10 cellular contexts compared by ENCODE assay signal in genomic region chr5:150780816-150781221, GRCh38. TPM values are rescaled to one million over a fixed set of nuclear protein-coding genes. Genes with fewer than 3 reads are reported as not detected.
DNase-seq lines count a peak whose midpoint lies in the region; ATAC-seq, FAIRE-seq and TF ChIP-seq lines count a peak whose summit lies in the region.
"Had no signal": no experiment of that assay in that cellular context is flagged by ENCODE, and none has a peak within 500 bp of the region (broad histone marks: within the 10 kb centered on the region; RNA-seq: fewer than 3 reads in every experiment).

No MANE protein-coding gene starts in this region.

- peaks cover 47% of the 10 kb centered on the region for H3K79me2 ChIP-seq in keratinocyte (ENCODE audit: control insufficient read depth, insufficient read depth, low read length)

- H3K27ac ChIP-seq in keratinocyte (ENCODE audit: control insufficient read depth, insufficient read depth, low read length): peak overlapping the region; percentile 89
- H3K27ac ChIP-seq in thoracic aorta: peak overlapping the region; percentile 96 to 98

- FAIRE-seq in keratinocyte (lab: Jason Lieb, UNC): no peak
- FAIRE-seq: endothelial cell of umbilical vein had no signal

- no peaks in the 10 kb centered on the region for H3K27me3 Mint-ChIP-seq in activated CD4-positive, alpha-beta T cell treated with anti-CD3 and anti-CD28 coated beads, Interleukin-2, amount 10 ng/mL, durations not matched to agents 7 days and 5 days
- no peaks in the 10 kb centered on the region for H3K27me3 Mint-ChIP-seq in activated T-helper 2 cell treated with anti-CD3 and anti-CD28 coated beads, Interferon-gamma antibody, Interleukin-2, Interleukin-4, amounts not matched to agents 10 μg/mL and 5 μg/mL and 100 μg/mL, durations not matched to agents 14 hours and 24 hours and 36 hours (ENCODE audit: low read depth)
- H3K27me3 Mint-ChIP-seq in Caco-2 (ENCODE audit: insufficient read depth, unreplicated experiment): no peaks in the 10 kb centered on the region

- H3K9ac ChIP-seq in keratinocyte (ENCODE audit: control insufficient read depth, extremely low read depth, insufficient read depth, low read length): peak overlapping the region; percentile 64

- no peak overlapping the region for H2AFZ ChIP-seq in keratinocyte (ENCODE audit: control insufficient read depth, low read length)

- POLR2A ChIA-PET in activated CD4-positive, alpha-beta T cell treated with anti-CD3 and anti-CD28 coated beads, Interleukin-2, amount 10 ng/mL, durations not matched to agents 7 days and 5 days (lab: Charles Lee): no interaction called here
- POLR2A ChIA-PET in Caco-2 (lab: Charles Lee): no interaction called here

- H3K36me3 ChIP-seq in keratinocyte (ENCODE audit: control insufficient read depth in 2 of 2, extremely low read depth in 1 of 2, insufficient read depth in 2 of 2, low read length in 2 of 2) (peaks cover 0 to 7% of the 10 kb centered on the region in 2 experiments), thoracic aorta (no peaks in the 10 kb centered on the region), Caco-2 (ENCODE audit: control insufficient read depth, insufficient read depth, low read length) (no peaks in the 10 kb centered on the region)
- H3K36me3 ChIP-seq: BE2C had no signal

- peaks cover 77% of the 10 kb centered on the region for H3K4me1 Mint-ChIP-seq in activated CD4-positive, alpha-beta T cell treated with anti-CD3 and anti-CD28 coated beads, Interleukin-2, amount 10 ng/mL, durations not matched to agents 7 days and 5 days
- H3K4me1 Mint-ChIP-seq in activated T-helper 2 cell treated with anti-CD3 and anti-CD28 coated beads, Interferon-gamma antibody, Interleukin-2, Interleukin-4, amounts not matched to agents 10 μg/mL and 5 μg/mL and 100 μg/mL, durations not matched to agents 14 hours and 24 hours and 36 hours (ENCODE audit: low read depth): peaks cover 61% of the 10 kb centered on the region
- peaks cover 32% of the 10 kb centered on the region for H3K4me1 Mint-ChIP-seq in Caco-2 (ENCODE audit: low read depth, unreplicated experiment)

- H3K9me3 ChIP-seq in keratinocyte (ENCODE audit: control insufficient read depth, low read depth, low read length) (no peaks in the 10 kb centered on the region), thoracic aorta (no peaks in the 10 kb centered on the region), Caco-2 (no peaks in the 10 kb centered on the region)
- H3K9me3 ChIP-seq: BE2C had no signal

- CTCF ChIA-PET in activated CD4-positive, alpha-beta T cell treated with anti-CD3 and anti-CD28 coated beads, Interleukin-2, amount 10 ng/mL, durations not matched to agents 7 days and 5 days (lab: Charles Lee): interaction anchor here (0.8 to 2.2 kb wide), 7 partner anchors 10 to 80 kb away, joined by 3 to 8 read pairs (median 3); partner anchors contain the start of gene RBM22
- CTCF ChIA-PET in Caco-2 (lab: Charles Lee): no interaction called here

- peak overlapping the region; percentile 98 for H3K4me3 Mint-ChIP-seq in activated CD4-positive, alpha-beta T cell treated with anti-CD3 and anti-CD28 coated beads, Interleukin-2, amount 10 ng/mL, durations not matched to agents 7 days and 5 days
- H3K4me3 Mint-ChIP-seq in activated T-helper 2 cell treated with anti-CD3 and anti-CD28 coated beads, Interferon-gamma antibody, Interleukin-2, Interleukin-4, amounts not matched to agents 10 μg/mL and 5 μg/mL and 100 μg/mL, durations not matched to agents 14 hours and 24 hours and 36 hours (ENCODE audit: low read depth): peak overlapping the region; percentile 100
- no peak overlapping the region for H3K4me3 Mint-ChIP-seq in Caco-2 (ENCODE audit: unreplicated experiment)

- H3K9me1 ChIP-seq in keratinocyte (ENCODE audit: control insufficient read depth, extremely low read depth, insufficient read depth, low read length): peaks cover 6% of the 10 kb centered on the region

- no peak for TF ChIP-seq CTCF in keratinocyte (optimal IDR thresholded peaks at IDR 0.05 in 1 of 3, IDR thresholded peaks at IDR 0.05 in 1 of 3, conservative IDR thresholded peaks at IDR 0.05 in 1 of 3; ENCODE audit: extremely low read depth in 1 of 3, insufficient read depth in 2 of 3, low read length in 3 of 3)
- TF ChIP-seq CTCF in thoracic aorta (IDR thresholded peaks at IDR 0.05): no peak
- no peak for TF ChIP-seq CTCF in Caco-2 (IDR thresholded peaks at IDR 0.05; ENCODE audit: insufficient read depth in 1 of 2, low read depth in 1 of 2, low read length in 1 of 2, severe bottlenecking in 1 of 2, unreplicated experiment in 1 of 2)

- peak overlapping the region; percentile 88 for H3K4me2 ChIP-seq in keratinocyte (ENCODE audit: control insufficient read depth, extremely low read depth, insufficient read depth, low read depth, low read length)

- H3K27me3 ChIP-seq in keratinocyte (ENCODE audit: control insufficient read depth, extremely low read depth, insufficient read depth, low read length): no peaks in the 10 kb centered on the region
- no peaks in the 10 kb centered on the region for H3K27me3 ChIP-seq in thoracic aorta (replicated peaks; ENCODE audit: insufficient read depth)
- H3K27me3 ChIP-seq in Caco-2 (replicated peaks; ENCODE audit: control insufficient read depth, insufficient read depth, low read length): no peaks in the 10 kb centered on the region
- H3K27me3 ChIP-seq: BE2C had no signal

- H3K4me1 ChIP-seq in keratinocyte (ENCODE audit: control insufficient read depth, extremely low read depth, insufficient read depth, low read length) (peaks cover 52% of the 10 kb centered on the region), thoracic aorta (ENCODE audit: control insufficient read depth in 1 of 2, low read depth in 2 of 2) (peaks cover 53 to 65% of the 10 kb centered on the region in 2 donors), Caco-2 (peaks cover 43% of the 10 kb centered on the region)

- BruUV-seq in Caco-2 (replicated peaks; lab: Mats Ljungman, UMichigan): no TSS peak

- H4K20me1 ChIP-seq in keratinocyte (ENCODE audit: control insufficient read depth, extremely low read depth, insufficient read depth, low read length): no peaks in the 10 kb centered on the region

- H3K9me3 Mint-ChIP-seq in activated CD4-positive, alpha-beta T cell treated with anti-CD3 and anti-CD28 coated beads, Interleukin-2, amount 10 ng/mL, durations not matched to agents 7 days and 5 days: peaks cover 3% of the 10 kb centered on the region
- peaks cover 1% of the 10 kb centered on the region for H3K9me3 Mint-ChIP-seq in activated T-helper 2 cell treated with anti-CD3 and anti-CD28 coated beads, Interferon-gamma antibody, Interleukin-2, Interleukin-4, amounts not matched to agents 10 μg/mL and 5 μg/mL and 100 μg/mL, durations not matched to agents 14 hours and 24 hours and 36 hours
- H3K9me3 Mint-ChIP-seq in Caco-2 (ENCODE audit: unreplicated experiment): peaks cover 4% of the 10 kb centered on the region

- ATAC-seq in thoracic aorta (ENCODE audit: insufficient number of reproducible peaks, low FRiP score, low read depth) (no peak), GM18870 (IDR thresholded peaks at IDR 0.05; ENCODE audit: unreplicated experiment) (no peak), HG03108 (IDR thresholded peaks at IDR 0.05; ENCODE audit: unreplicated experiment) (no peak)

- peaks cover 21% of the 10 kb centered on the region for H3K36me3 Mint-ChIP-seq in activated CD4-positive, alpha-beta T cell treated with anti-CD3 and anti-CD28 coated beads, Interleukin-2, amount 10 ng/mL, durations not matched to agents 7 days and 5 days (ENCODE audit: low read depth)
- peaks cover 33% of the 10 kb centered on the region for H3K36me3 Mint-ChIP-seq in activated T-helper 2 cell treated with anti-CD3 and anti-CD28 coated beads, Interferon-gamma antibody, Interleukin-2, Interleukin-4, amounts not matched to agents 10 μg/mL and 5 μg/mL and 100 μg/mL, durations not matched to agents 14 hours and 24 hours and 36 hours (ENCODE audit: low read depth)
- H3K36me3 Mint-ChIP-seq in Caco-2 (ENCODE audit: insufficient read depth, unreplicated experiment): peaks cover 14% of the 10 kb centered on the region

- peak overlapping the region in 1 of 3 experiments; percentile 63 for H3K4me3 ChIP-seq in keratinocyte (ENCODE audit: control insufficient read depth in 2 of 3, extremely low read depth in 1 of 3, insufficient read depth in 2 of 3, low read depth in 1 of 3, low read length in 3 of 3)
- peak overlapping the region; percentile 89 for H3K4me3 ChIP-seq in thoracic aorta
- H3K4me3 ChIP-seq in Caco-2 (ENCODE audit: low read depth, low read length): no peak overlapping the region

- H3K27ac Mint-ChIP-seq in activated CD4-positive, alpha-beta T cell treated with anti-CD3 and anti-CD28 coated beads, Interleukin-2, amount 10 ng/mL, durations not matched to agents 7 days and 5 days: no peak overlapping the region
- H3K27ac Mint-ChIP-seq in activated T-helper 2 cell treated with anti-CD3 and anti-CD28 coated beads, Interferon-gamma antibody, Interleukin-2, Interleukin-4, amounts not matched to agents 10 μg/mL and 5 μg/mL and 100 μg/mL, durations not matched to agents 14 hours and 24 hours and 36 hours: peak overlapping the region; percentile 63
- H3K27ac Mint-ChIP-seq in Caco-2 (ENCODE audit: unreplicated experiment): no peak overlapping the region

- dilution Hi-C loops in keratinocyte (cut with MboI; ENCODE audit: extremely low pct_ligation_motif_present, low sequenced_read_pairs): no loop called here

- intact Hi-C loops in activated T-helper 2 cell treated with anti-CD3 and anti-CD28 coated beads, Interferon-gamma antibody, Interleukin-2, Interleukin-4, amounts not matched to agents 10 μg/mL and 5 μg/mL and 100 μg/mL, durations not matched to agents 14 hours and 24 hours and 36 hours (cut with micrococcal nuclease): loop anchor here (1.0 to 5.0 kb wide), 5 partner anchors 9 to 311 kb away; partner anchors contain the start of gene RBM22
- intact Hi-C loops in Caco-2 (cut with micrococcal nuclease; ENCODE audit: unreplicated experiment): no loop called here

- no peak for DNase-seq in activated CD4-positive, alpha-beta T cell treated with anti-CD3 and anti-CD28 coated beads, Interleukin-2, amount 10 ng/mL, durations not matched to agents 7 days and 5 days
- no peak for DNase-seq in activated CD4-positive, alpha-beta T cell treated with anti-CD3 and anti-CD28 coated beads, Interleukin-2, amount 50 U/mL, for 4 hours
- DNase-seq in activated T-helper 2 cell treated with anti-CD3 and anti-CD28 coated beads, Interferon-gamma antibody, Interleukin-2, Interleukin-4, amounts not matched to agents 10 μg/mL and 5 μg/mL and 100 μg/mL, durations not matched to agents 14 hours and 24 hours and 36 hours (ENCODE audit: low spot score): no peak
- peak; percentile 86 for DNase-seq in keratinocyte (ENCODE audit: low read depth, low spot score)
- DNase-seq in thoracic aorta (ENCODE audit: low spot score): no peak
- DNase-seq in Caco-2: no peak

RNA-seq across cellular contexts. Expression of gene SMIM3, which starts 2.3 kb away (rescaled TPM):
- total RNA-seq in activated CD4-positive, alpha-beta T cell treated with anti-CD3 and anti-CD28 coated beads, Interleukin-2, amount 10 ng/mL, durations not matched to agents 7 days and 5 days: 1 to 10 TPM; 8.4 to 8.9 TPM
- total RNA-seq in activated T-helper 2 cell treated with anti-CD3 and anti-CD28 coated beads, Interferon-gamma antibody, Interleukin-2, Interleukin-4, amounts not matched to agents 10 μg/mL and 5 μg/mL and 100 μg/mL, durations not matched to agents 14 hours and 24 hours and 36 hours: 24.5 and 25.7 TPM in 2 replicates
- 21.1 to 37.0 TPM (median 29.7 TPM) in 3 replicates for polyA plus RNA-seq in keratinocyte
- 18.5 TPM for polyA plus RNA-seq in keratinocyte (2011; ENCODE audit: low read depth)
- 32.6 and 36.5 TPM in 2 replicates for polyA plus RNA-seq in keratinocyte (2011; cell fraction: cytosol; rRNA removed)
- 15.8 and 17.0 TPM in 2 replicates for polyA plus RNA-seq in keratinocyte (2011; cell fraction: nucleus; rRNA removed)
- 19.2 TPM in 2 replicates for polyA plus RNA-seq in keratinocyte (2012; ENCODE audit: low replicate concordance)
- 11.4 to 14.1 TPM (median 12.1 TPM) in 3 replicates for polyA minus RNA-seq in keratinocyte
- polyA minus RNA-seq in keratinocyte (2011; cell fraction: cytosol; rRNA and poly(A)+ RNA removed): 12.9 TPM
- polyA minus RNA-seq in keratinocyte (2011; cell fraction: nucleus; rRNA and poly(A)+ RNA removed): 3.0 and 4.4 TPM in 2 replicates
- total RNA-seq in thoracic aorta (10 to 100 TPM; 28.4 to 46.4 TPM), Caco-2 (2022) (19.2 and 19.4 TPM in 2 replicates)

RNA-seq across cellular contexts. Expression of gene DCTN4, which starts 22.0 kb away (rescaled TPM):
- 10 to 100 TPM; 38.7 to 45.6 TPM for total RNA-seq in activated CD4-positive, alpha-beta T cell treated with anti-CD3 and anti-CD28 coated beads, Interleukin-2, amount 10 ng/mL, durations not matched to agents 7 days and 5 days
- 40.9 and 44.7 TPM in 2 replicates for total RNA-seq in activated T-helper 2 cell treated with anti-CD3 and anti-CD28 coated beads, Interferon-gamma antibody, Interleukin-2, Interleukin-4, amounts not matched to agents 10 μg/mL and 5 μg/mL and 100 μg/mL, durations not matched to agents 14 hours and 24 hours and 36 hours
- polyA plus RNA-seq in keratinocyte: 37.7 to 46.4 TPM (median 44.3 TPM) in 3 replicates
- 32.4 TPM for polyA plus RNA-seq in keratinocyte (2011; ENCODE audit: low read depth)
- 42.2 and 56.1 TPM in 2 replicates for polyA plus RNA-seq in keratinocyte (2011; cell fraction: cytosol; rRNA removed)
- polyA plus RNA-seq in keratinocyte (2011; cell fraction: nucleus; rRNA removed): 48.2 and 48.7 TPM in 2 replicates
- polyA plus RNA-seq in keratinocyte (2012; ENCODE audit: low replicate concordance): 19.1 and 26.3 TPM in 2 replicates
- polyA minus RNA-seq in keratinocyte: 55.7 to 69.8 TPM (median 68.1 TPM) in 3 replicates
- 32.0 TPM for polyA minus RNA-seq in keratinocyte (2011; cell fraction: cytosol; rRNA and poly(A)+ RNA removed)
- 35.3 and 58.6 TPM in 2 replicates for polyA minus RNA-seq in keratinocyte (2011; cell fraction: nucleus; rRNA and poly(A)+ RNA removed)
- 10 to 100 TPM; 37.9 to 49.0 TPM for total RNA-seq in thoracic aorta
- total RNA-seq in Caco-2 (2022): 55.8 and 62.2 TPM in 2 replicates
